8 cellular contexts compared by ENCODE assay signal in genomic region chr7:107890493-107890961, GRCh38.
DNase-seq lines count a peak whose midpoint lies in the region; ATAC-seq lines count a peak whose summit lies in the region.

No MANE protein-coding gene starts in this region.

- peak overlapping the region; percentile 71 for H3K4me3 ChIP-seq in mucosa of stomach (ENCODE audit: low read length)

- ATAC-seq in GM21529 (IDR thresholded peaks at IDR 0.05; ENCODE audit: unreplicated experiment) = peak; percentile 4
- no peak for ATAC-seq in activated CD4-positive, CD25-positive, alpha-beta regulatory T cell treated with anti-CD3 and anti-CD28 coated beads, Interleukin-2, amount 50 U/mL, for 24 hours

- H3K27me3 ChIP-seq in mucosa of stomach (ENCODE audit: control insufficient read depth, insufficient read depth, low read length) = no peaks in the 10 kb centered on the region

- H3K36me3 ChIP-seq in mucosa of stomach (ENCODE audit: control insufficient read depth, insufficient read depth, low read length) = no peaks in the 10 kb centered on the region

- DNase-seq in D341Med (ENCODE audit: low spot score) (peak; percentile 33), NCI-H1105 (lab: John Stamatoyannopoulos, UW) (peak; percentile 34), dedifferentiated amniotic fluid mesenchymal stem cell (ENCODE audit: extremely low spot score) (peak; percentile 16), DMS153 (lab: John Stamatoyannopoulos, UW) (no peak), nucleus accumbens (lab: John Stamatoyannopoulos, UW) (no peak)

- H3K9ac ChIP-seq in mucosa of stomach (ENCODE audit: low read length) = peak overlapping the region; percentile 78

- H3K4me1 ChIP-seq in mucosa of stomach (ENCODE audit: control insufficient read depth, insufficient read depth, low read length) = peaks cover 11% of the 10 kb centered on the region

- H3K9me3 ChIP-seq in mucosa of stomach (ENCODE audit: control insufficient read depth, low read length) = no peaks in the 10 kb centered on the region

Comparison
In these comparisons a context has a peak if more than half of its experiments do, and no peak if none do; other contexts are left out.
1. DNase-seq: peak in D341Med (single experiment), NCI-H1105 (single experiment) and dedifferentiated amniotic fluid mesenchymal stem cell (single experiment); none in DMS153 (single experiment) and nucleus accumbens (0 of 56).